Comparison of ENCODE assay signal across 1 cellular context in genomic region chr1:201154389-201155165, GRCh38.
TF ChIP-seq lines count a peak whose summit lies in the region.

TMEM9 (minus strand) TSS chr1:201154474; CDS start chr1:201153923, 551 bp downstream.

TF ChIP-seq in HepG2, 621 proteins besides CTCF, POLR2A, EP300 and RAD21 (continued from another document and continues in another):
- peak; percentile 96 for TF ChIP-seq HNRNPLL (IDR thresholded peaks at IDR 0.05; ENCODE audit: low read depth, low read length, poor library complexity, severe bottlenecking)
- peak; percentile 35; the same call in 1 of the 2 replicates for TF ChIP-seq SMC3 (IDR thresholded peaks at IDR 0.05; ENCODE audit: low read length)
- TF ChIP-seq, protein P1, sequence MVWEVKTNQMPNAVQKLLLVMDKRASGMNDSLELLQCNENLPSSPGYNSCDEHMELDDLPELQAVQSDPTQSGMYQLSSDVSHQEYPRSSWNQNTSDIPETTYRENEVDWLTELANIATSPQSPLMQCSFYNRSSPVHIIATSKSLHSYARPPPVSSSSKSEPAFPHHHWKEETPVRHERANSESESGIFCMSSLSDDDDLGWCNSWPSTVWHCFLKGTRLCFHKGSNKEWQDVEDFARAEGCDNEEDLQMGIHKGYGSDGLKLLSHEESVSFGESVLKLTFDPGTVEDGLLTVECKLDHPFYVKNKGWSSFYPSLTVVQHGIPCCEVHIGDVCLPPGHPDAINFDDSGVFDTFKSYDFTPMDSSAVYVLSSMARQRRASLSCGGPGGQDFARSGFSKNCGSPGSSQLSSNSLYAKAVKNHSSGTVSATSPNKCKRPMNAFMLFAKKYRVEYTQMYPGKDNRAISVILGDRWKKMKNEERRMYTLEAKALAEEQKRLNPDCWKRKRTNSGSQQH (CRISPR knock-in tag; IDR thresholded peaks at IDR 0.05; ENCODE audit: low read depth), result no peak
- TF ChIP-seq SOX13 (IDR thresholded peaks at IDR 0.05), result no peak
- no peak for TF ChIP-seq SOX13 (CRISPR knock-in tag; conservative IDR thresholded peaks at IDR 0.05 in 1 of 2, IDR thresholded peaks at IDR 0.05 in 1 of 2)
- TF ChIP-seq ZNF607 (CRISPR knock-in tag; IDR thresholded peaks at IDR 0.05; ENCODE audit: borderline replicate concordance), result no peak
- no peak for TF ChIP-seq TEF (CRISPR knock-in tag; IDR thresholded peaks at IDR 0.05)
- TF ChIP-seq ZSCAN30 (CRISPR knock-in tag; IDR thresholded peaks at IDR 0.05), result no peak
- TF ChIP-seq ETV6 (CRISPR knock-in tag; conservative IDR thresholded peaks at IDR 0.05), result no peak
- no peak for TF ChIP-seq SP1 (IDR thresholded peaks at IDR 0.05)
- TF ChIP-seq SP1 (CRISPR knock-in tag; IDR thresholded peaks at IDR 0.05), result peak; percentile 87
- TF ChIP-seq AHR (CRISPR knock-in tag; IDR thresholded peaks at IDR 0.05), result no peak
- 0 out of 2 replicates have a peak, but pooled peaks have one; percentile 22 for TF ChIP-seq JUN (CRISPR knock-in tag; IDR thresholded peaks at IDR 0.05)
- TF ChIP-seq ZSCAN21 (CRISPR knock-in tag; IDR thresholded peaks at IDR 0.05; ENCODE audit: borderline replicate concordance), result 0 out of 2 replicates have a peak, but pooled peaks have one; percentile 24
- peak; percentile 63 for TF ChIP-seq POLR2AphosphoS5 (IDR thresholded peaks at IDR 0.05; ENCODE audit: low read depth, low read length)
- TF ChIP-seq CEBPG (CRISPR knock-in tag; IDR thresholded peaks at IDR 0.05), result peak; percentile 99
- peak; percentile 88; the same call in 2 of the 3 replicates for TF ChIP-seq MXI1 (IDR thresholded peaks at IDR 0.05; ENCODE audit: borderline replicate concordance, low read depth, low read length)
- TF ChIP-seq NR2F6 (IDR thresholded peaks at IDR 0.05), result 0 out of 2 replicates have a peak, but pooled peaks have one; percentile 15
- no peak for TF ChIP-seq NR2F6 (CRISPR knock-in tag; IDR thresholded peaks at IDR 0.05)
- TF ChIP-seq, protein P2, sequence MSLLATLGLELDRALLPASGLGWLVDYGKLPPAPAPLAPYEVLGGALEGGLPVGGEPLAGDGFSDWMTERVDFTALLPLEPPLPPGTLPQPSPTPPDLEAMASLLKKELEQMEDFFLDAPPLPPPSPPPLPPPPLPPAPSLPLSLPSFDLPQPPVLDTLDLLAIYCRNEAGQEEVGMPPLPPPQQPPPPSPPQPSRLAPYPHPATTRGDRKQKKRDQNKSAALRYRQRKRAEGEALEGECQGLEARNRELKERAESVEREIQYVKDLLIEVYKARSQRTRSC (CRISPR knock-in tag; IDR thresholded peaks at IDR 0.05; ENCODE audit: low read depth), result no peak
- TF ChIP-seq ZNF343 (CRISPR knock-in tag; IDR thresholded peaks at IDR 0.05), result 0 out of 2 replicates have a peak, but pooled peaks have one; percentile 39
- TF ChIP-seq MYC (CRISPR knock-in tag; IDR thresholded peaks at IDR 0.05; ENCODE audit: borderline replicate concordance), result 0 out of 2 replicates have a peak, but pooled peaks have one; percentile 1
- peak; percentile 18; the same call in 1 of the 2 replicates for TF ChIP-seq CHD2 (IDR thresholded peaks at IDR 0.05; ENCODE audit: low read depth, low read length)
- peak; percentile 53; the same call in 1 of the 2 replicates for TF ChIP-seq POLR2G (IDR thresholded peaks at IDR 0.05; ENCODE audit: low read depth, low read length)
- TF ChIP-seq RFXAP (CRISPR knock-in tag; IDR thresholded peaks at IDR 0.05; ENCODE audit: borderline replicate concordance), result peak; percentile 75; the same call in 1 of the 2 replicates
- TF ChIP-seq, protein P3, sequence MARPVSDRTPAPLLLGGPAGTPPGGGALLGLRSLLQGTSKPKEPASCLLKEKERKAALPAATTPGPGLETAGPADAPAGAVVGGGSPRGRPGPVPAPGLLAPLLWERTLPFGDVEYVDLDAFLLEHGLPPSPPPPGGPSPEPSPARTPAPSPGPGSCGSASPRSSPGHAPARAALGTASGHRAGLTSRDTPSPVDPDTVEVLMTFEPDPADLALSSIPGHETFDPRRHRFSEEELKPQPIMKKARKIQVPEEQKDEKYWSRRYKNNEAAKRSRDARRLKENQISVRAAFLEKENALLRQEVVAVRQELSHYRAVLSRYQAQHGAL (CRISPR knock-in tag; IDR thresholded peaks at IDR 0.05; ENCODE audit: not compliant biosample characterization), result no peak
- 0 out of 2 replicates have a peak, but pooled peaks have one; percentile 42 for TF ChIP-seq CREM (IDR thresholded peaks at IDR 0.05)
- no peak for TF ChIP-seq CREM (CRISPR knock-in tag; IDR thresholded peaks at IDR 0.05)
- no peak for TF ChIP-seq MTF2 (CRISPR knock-in tag; IDR thresholded peaks at IDR 0.05; ENCODE audit: borderline replicate concordance)
- 0 out of 2 replicates have a peak, but pooled peaks have one; percentile 80 for TF ChIP-seq ZC3H4 (CRISPR knock-in tag; IDR thresholded peaks at IDR 0.05; ENCODE audit: borderline replicate concordance)
- 0 out of 2 replicates have a peak, but pooled peaks have one; percentile 47 for TF ChIP-seq HOXA5 (CRISPR knock-in tag; IDR thresholded peaks at IDR 0.05)
- TF ChIP-seq ZNF564 (CRISPR knock-in tag; IDR thresholded peaks at IDR 0.05), result no peak
- no peak for TF ChIP-seq TRAFD1 (CRISPR knock-in tag; IDR thresholded peaks at IDR 0.05; ENCODE audit: borderline replicate concordance)
- TF ChIP-seq KMT2B (CRISPR knock-in tag; IDR thresholded peaks at IDR 0.05), result no peak
- TF ChIP-seq RFX1 (IDR thresholded peaks at IDR 0.05), result peak; percentile 94
- TF ChIP-seq, protein P4, sequence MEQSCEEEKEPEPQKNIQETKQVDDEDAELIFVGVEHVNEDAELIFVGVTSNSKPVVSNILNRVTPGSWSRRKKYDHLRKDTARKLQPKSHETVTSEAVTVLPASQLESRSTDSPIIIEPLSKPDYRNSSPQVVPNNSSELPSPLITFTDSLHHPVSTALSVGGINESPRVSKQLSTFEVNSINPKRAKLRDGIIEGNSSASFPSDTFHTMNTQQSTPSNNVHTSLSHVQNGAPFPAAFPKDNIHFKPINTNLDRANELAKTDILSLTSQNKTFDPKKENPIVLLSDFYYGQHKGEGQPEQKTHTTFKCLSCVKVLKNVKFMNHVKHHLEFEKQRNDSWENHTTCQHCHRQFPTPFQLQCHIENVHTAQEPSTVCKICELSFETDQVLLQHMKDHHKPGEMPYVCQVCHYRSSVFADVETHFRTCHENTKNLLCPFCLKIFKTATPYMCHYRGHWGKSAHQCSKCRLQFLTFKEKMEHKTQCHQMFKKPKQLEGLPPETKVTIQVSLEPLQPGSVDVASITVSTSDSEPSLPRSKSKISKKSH (CRISPR knock-in tag; IDR thresholded peaks at IDR 0.05; ENCODE audit: borderline replicate concordance), result no peak
- TF ChIP-seq, protein P5, sequence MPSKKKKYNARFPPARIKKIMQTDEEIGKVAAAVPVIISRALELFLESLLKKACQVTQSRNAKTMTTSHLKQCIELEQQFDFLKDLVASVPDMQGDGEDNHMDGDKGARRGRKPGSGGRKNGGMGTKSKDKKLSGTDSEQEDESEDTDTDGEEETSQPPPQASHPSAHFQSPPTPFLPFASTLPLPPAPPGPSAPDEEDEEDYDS (CRISPR knock-in tag; IDR thresholded peaks at IDR 0.05), result peak; percentile 75
- TF ChIP-seq ZNF691 (CRISPR knock-in tag; IDR thresholded peaks at IDR 0.05; ENCODE audit: borderline replicate concordance, low read depth), result no peak
- TF ChIP-seq ZNF720 (CRISPR knock-in tag; IDR thresholded peaks at IDR 0.05), result no peak
- no peak for TF ChIP-seq ATAD3A (CRISPR knock-in tag; IDR thresholded peaks at IDR 0.05)
- TF ChIP-seq YY1 (IDR thresholded peaks at IDR 0.05; ENCODE audit: insufficient read depth, insufficient replicate concordance, low read depth, low read length), result peak; percentile 7
- TF ChIP-seq, protein P6, sequence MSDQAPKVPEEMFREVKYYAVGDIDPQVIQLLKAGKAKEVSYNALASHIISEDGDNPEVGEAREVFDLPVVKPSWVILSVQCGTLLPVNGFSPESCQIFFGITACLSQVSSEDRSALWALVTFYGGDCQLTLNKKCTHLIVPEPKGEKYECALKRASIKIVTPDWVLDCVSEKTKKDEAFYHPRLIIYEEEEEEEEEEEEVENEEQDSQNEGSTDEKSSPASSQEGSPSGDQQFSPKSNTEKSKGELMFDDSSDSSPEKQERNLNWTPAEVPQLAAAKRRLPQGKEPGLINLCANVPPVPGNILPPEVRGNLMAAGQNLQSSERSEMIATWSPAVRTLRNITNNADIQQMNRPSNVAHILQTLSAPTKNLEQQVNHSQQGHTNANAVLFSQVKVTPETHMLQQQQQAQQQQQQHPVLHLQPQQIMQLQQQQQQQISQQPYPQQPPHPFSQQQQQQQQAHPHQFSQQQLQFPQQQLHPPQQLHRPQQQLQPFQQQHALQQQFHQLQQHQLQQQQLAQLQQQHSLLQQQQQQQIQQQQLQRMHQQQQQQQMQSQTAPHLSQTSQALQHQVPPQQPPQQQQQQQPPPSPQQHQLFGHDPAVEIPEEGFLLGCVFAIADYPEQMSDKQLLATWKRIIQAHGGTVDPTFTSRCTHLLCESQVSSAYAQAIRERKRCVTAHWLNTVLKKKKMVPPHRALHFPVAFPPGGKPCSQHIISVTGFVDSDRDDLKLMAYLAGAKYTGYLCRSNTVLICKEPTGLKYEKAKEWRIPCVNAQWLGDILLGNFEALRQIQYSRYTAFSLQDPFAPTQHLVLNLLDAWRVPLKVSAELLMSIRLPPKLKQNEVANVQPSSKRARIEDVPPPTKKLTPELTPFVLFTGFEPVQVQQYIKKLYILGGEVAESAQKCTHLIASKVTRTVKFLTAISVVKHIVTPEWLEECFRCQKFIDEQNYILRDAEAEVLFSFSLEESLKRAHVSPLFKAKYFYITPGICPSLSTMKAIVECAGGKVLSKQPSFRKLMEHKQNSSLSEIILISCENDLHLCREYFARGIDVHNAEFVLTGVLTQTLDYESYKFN (CRISPR knock-in tag; conservative IDR thresholded peaks at IDR 0.05), result peak; percentile 56
- TF ChIP-seq ZNF777 (CRISPR knock-in tag; IDR thresholded peaks at IDR 0.05), result 0 out of 2 replicates have a peak, but pooled peaks have one; percentile 37
- no peak for TF ChIP-seq MTF1 (CRISPR knock-in tag; IDR thresholded peaks at IDR 0.05)
- TF ChIP-seq, protein P7, sequence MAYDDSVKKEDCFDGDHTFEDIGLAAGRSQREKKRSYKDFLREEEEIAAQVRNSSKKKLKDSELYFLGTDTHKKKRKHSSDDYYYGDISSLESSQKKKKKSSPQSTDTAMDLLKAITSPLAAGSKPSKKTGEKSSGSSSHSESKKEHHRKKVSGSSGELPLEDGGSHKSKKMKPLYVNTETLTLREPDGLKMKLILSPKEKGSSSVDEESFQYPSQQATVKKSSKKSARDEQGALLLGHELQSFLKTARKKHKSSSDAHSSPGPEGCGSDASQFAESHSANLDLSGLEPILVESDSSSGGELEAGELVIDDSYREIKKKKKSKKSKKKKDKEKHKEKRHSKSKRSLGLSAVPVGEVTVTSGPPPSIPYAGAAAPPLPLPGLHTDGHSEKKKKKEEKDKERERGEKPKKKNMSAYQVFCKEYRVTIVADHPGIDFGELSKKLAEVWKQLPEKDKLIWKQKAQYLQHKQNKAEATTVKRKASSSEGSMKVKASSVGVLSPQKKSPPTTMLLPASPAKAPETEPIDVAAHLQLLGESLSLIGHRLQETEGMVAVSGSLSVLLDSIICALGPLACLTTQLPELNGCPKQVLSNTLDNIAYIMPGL (CRISPR knock-in tag; IDR thresholded peaks at IDR 0.05; ENCODE audit: borderline replicate concordance in 1 of 2, low read depth in 1 of 2), result peak in 1 of 2 experiments; percentile 13; a peak in 1 of 4 replicates
